Comparison of ENCODE assay signal across 9 cellular contexts in the genomic region with DNA sequence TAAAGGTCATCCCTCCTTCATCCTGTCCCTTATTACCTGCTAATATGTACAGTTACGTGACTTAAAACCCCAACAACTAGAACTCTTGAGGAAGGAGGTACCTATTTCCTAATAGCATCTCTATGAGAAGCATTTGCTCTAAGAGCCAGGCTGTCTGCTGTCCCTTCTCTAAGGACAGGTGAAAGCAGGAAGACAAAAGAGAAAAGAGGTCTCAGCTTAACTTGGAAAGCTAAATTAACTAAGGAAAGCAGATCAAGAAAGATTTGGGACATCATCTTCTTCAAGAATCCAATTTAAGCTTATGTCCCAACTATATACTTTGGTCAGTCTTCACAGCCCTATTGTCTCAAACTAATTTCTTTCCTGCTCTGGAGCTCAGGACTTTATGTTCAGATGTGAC. TPM values are rescaled to one million over a fixed set of nuclear protein-coding genes. Genes with fewer than 3 reads are reported as not detected.
DNase-seq lines count a peak whose midpoint lies in the region; ATAC-seq, FAIRE-seq and TF ChIP-seq lines count a peak whose summit lies in the region.
"Had no signal": no experiment of that assay in that cellular context is flagged by ENCODE, and none has a peak within 500 bp of the region (broad histone marks: within the 10 kb centered on the region; RNA-seq: fewer than 3 reads in every experiment).

No MANE protein-coding gene starts in this region.

- peak overlapping the region; percentile 67 for H3K4me3 ChIP-seq in effector memory CD4-positive, alpha-beta T cell (ENCODE audit: insufficient read depth, low read depth, low read length, poor library complexity, severe bottlenecking)
- peak overlapping the region; percentile 73 for H3K4me3 ChIP-seq in ovary

- intact Hi-C loops in CD4-positive, alpha-beta T cell (cut with DNase I, micrococcal nuclease): no loop called here
- intact Hi-C loops in ovary (cut with DNase I): loop anchor here in 1 of 4 donors (10.0 kb wide), 1 partner anchor 116 kb away; no protein-coding TSS in a partner anchor

- TF ChIP-seq EP300 in ovary (IDR thresholded peaks at IDR 0.05): no peak

- POLR2A ChIA-PET in CD4-positive, alpha-beta T cell (lab: Charles Lee): interaction anchor here (0.8 to 3.6 kb wide), 2 partner anchors 15 to 81 kb away, joined by 3 to 56 read pairs; partner anchors contain the start of genes EXOC8 and SPRTN

- WGBS in ovary, 3 donors: 33 to 71% (median 63%) methylated on average over 1 of the region's 1 CpG

- H3K9me3 ChIP-seq in CD4-positive, alpha-beta T cell (ENCODE audit: control insufficient read depth, low read length): no peaks in the 10 kb centered on the region
- no peaks in the 10 kb centered on the region for H3K9me3 ChIP-seq in effector memory CD4-positive, alpha-beta T cell (ENCODE audit: control insufficient read depth, low read length)
- H3K9me3 ChIP-seq in ovary: no peaks in the 10 kb centered on the region

- no peak overlapping the region for H3K27ac ChIP-seq in CD4-positive, alpha-beta T cell (ENCODE audit: low read depth, low read length)
- no peak overlapping the region for H3K27ac ChIP-seq in effector memory CD4-positive, alpha-beta T cell (ENCODE audit: insufficient read depth, low read length, poor library complexity, severe bottlenecking)
- no peak overlapping the region for H3K27ac ChIP-seq in ovary

- H3K36me3 ChIP-seq in effector memory CD4-positive, alpha-beta T cell (ENCODE audit: control insufficient read depth, insufficient read depth, low read length): no peaks in the 10 kb centered on the region
- no peaks in the 10 kb centered on the region for H3K36me3 ChIP-seq in ovary

- H3K27me3 Mint-ChIP-seq in CD4-positive, alpha-beta T cell: no peaks in the 10 kb centered on the region

- no peak for DNase-seq in CD4-positive, alpha-beta T cell
- DNase-seq in NCI-H69 (lab: John Stamatoyannopoulos, UW): peak; percentile 8
- DNase-seq in effector memory CD4-positive, alpha-beta T cell: no peak
- DNase-seq in ovary: no peak
- DNase-seq in SKM-1 (lab: John Stamatoyannopoulos, UW; ENCODE audit: unreplicated experiment): no peak
- no peak for DNase-seq in H54 (ENCODE audit: insufficient read length, low spot score)
- no peak for DNase-seq in NCI-H1694 (lab: John Stamatoyannopoulos, UW)
- DNase-seq: activated CD4-positive, CD25-positive, alpha-beta regulatory T cell had no signal

- peaks cover 27% of the 10 kb centered on the region for H3K4me1 ChIP-seq in effector memory CD4-positive, alpha-beta T cell (ENCODE audit: control insufficient read depth, insufficient read depth, low read length, poor library complexity, severe bottlenecking)
- peaks cover 16% of the 10 kb centered on the region for H3K4me1 ChIP-seq in ovary (ENCODE audit: insufficient read depth)

- peaks cover 34% of the 10 kb centered on the region for H3K36me3 Mint-ChIP-seq in CD4-positive, alpha-beta T cell (ENCODE audit: low read depth)

- CTCF ChIA-PET in CD4-positive, alpha-beta T cell (lab: Charles Lee): no interaction called here

- H3K4me3 Mint-ChIP-seq in CD4-positive, alpha-beta T cell: peak overlapping the region; percentile 90

- H3K27ac Mint-ChIP-seq in CD4-positive, alpha-beta T cell: no peak overlapping the region

- no peaks in the 10 kb centered on the region for H3K9me3 Mint-ChIP-seq in CD4-positive, alpha-beta T cell

- H3K4me1 Mint-ChIP-seq in CD4-positive, alpha-beta T cell (ENCODE audit: low read depth): peaks cover 72% of the 10 kb centered on the region

- no peak for TF ChIP-seq CTCF in CD4-positive, alpha-beta T cell (IDR thresholded peaks at IDR 0.05)
- TF ChIP-seq CTCF in ovary (IDR thresholded peaks at IDR 0.05): no peak

- ATAC-seq in CD4-positive, alpha-beta T cell (ENCODE audit: poor library complexity): no peak
- no peak for ATAC-seq in HG03354 (IDR thresholded peaks at IDR 0.05; ENCODE audit: poor library complexity, severe bottlenecking, unreplicated experiment)

- no peaks in the 10 kb centered on the region for H3K27me3 ChIP-seq in CD4-positive, alpha-beta T cell (ENCODE audit: control insufficient read depth, insufficient read depth, low read length)
- H3K27me3 ChIP-seq in effector memory CD4-positive, alpha-beta T cell (replicated peaks; ENCODE audit: control insufficient read depth, insufficient read depth, low read length, poor library complexity, severe bottlenecking): no peaks in the 10 kb centered on the region
- H3K27me3 ChIP-seq in ovary: no peaks in the 10 kb centered on the region

- TF ChIP-seq POLR2A in ovary (IDR thresholded peaks at IDR 0.05) (no peak), H54 (IDR thresholded peaks at IDR 0.05; ENCODE audit: low read depth, low read length) (no peak)

- FAIRE-seq in H54 (lab: Jason Lieb, UNC): no peak

RNA-seq across cellular contexts. Expression of gene EGLN1, which starts 2.9 kb away (rescaled TPM):
- 1 to 10 TPM; 8.2 to 9.4 TPM for total RNA-seq in CD4-positive, alpha-beta T cell
- total RNA-seq in ovary: 10 to 100 TPM; 26.3 to 52.0 (median 39.1) TPM
- polyA plus RNA-seq in ovary: 10 to 100 TPM; 18.5 to 47.4 TPM
